ENCODE assay signal across 2 cellular contexts in the genomic region with DNA sequence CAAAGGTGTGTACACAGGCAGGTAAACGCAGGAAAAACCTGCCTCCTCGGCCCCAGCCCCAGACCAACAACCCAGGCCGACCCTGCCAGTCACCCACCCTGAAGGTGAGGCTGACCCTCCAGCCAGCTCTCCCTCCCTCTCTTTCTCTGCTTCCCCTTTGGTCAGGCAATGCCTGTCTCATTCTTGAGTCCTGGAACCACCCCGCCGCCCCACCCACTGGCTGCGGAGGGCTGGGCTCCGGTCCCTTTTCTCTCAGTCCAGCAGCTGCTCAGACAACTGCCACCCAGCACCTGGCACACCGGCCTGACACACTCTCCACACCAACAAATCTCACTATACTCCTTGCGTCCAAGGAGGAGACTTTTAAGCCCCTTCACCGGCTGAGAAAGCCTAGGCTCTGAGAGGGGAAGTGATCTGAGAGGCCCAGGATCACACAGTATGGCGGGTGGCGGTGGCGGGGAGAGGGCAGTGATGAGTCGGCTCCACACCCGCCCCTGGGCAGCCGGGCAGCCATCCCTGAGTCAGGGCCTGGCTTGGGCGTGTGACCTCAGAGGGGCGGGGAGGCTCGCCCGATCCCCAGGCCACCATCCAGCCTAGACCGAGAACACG.
TF ChIP-seq lines count a peak whose summit lies in the region.

No MANE protein-coding gene starts in this region.

TF ChIP-seq in GM23338, 12 proteins besides CTCF, POLR2A, EP300 and RAD21:
- TF ChIP-seq, protein P1, sequence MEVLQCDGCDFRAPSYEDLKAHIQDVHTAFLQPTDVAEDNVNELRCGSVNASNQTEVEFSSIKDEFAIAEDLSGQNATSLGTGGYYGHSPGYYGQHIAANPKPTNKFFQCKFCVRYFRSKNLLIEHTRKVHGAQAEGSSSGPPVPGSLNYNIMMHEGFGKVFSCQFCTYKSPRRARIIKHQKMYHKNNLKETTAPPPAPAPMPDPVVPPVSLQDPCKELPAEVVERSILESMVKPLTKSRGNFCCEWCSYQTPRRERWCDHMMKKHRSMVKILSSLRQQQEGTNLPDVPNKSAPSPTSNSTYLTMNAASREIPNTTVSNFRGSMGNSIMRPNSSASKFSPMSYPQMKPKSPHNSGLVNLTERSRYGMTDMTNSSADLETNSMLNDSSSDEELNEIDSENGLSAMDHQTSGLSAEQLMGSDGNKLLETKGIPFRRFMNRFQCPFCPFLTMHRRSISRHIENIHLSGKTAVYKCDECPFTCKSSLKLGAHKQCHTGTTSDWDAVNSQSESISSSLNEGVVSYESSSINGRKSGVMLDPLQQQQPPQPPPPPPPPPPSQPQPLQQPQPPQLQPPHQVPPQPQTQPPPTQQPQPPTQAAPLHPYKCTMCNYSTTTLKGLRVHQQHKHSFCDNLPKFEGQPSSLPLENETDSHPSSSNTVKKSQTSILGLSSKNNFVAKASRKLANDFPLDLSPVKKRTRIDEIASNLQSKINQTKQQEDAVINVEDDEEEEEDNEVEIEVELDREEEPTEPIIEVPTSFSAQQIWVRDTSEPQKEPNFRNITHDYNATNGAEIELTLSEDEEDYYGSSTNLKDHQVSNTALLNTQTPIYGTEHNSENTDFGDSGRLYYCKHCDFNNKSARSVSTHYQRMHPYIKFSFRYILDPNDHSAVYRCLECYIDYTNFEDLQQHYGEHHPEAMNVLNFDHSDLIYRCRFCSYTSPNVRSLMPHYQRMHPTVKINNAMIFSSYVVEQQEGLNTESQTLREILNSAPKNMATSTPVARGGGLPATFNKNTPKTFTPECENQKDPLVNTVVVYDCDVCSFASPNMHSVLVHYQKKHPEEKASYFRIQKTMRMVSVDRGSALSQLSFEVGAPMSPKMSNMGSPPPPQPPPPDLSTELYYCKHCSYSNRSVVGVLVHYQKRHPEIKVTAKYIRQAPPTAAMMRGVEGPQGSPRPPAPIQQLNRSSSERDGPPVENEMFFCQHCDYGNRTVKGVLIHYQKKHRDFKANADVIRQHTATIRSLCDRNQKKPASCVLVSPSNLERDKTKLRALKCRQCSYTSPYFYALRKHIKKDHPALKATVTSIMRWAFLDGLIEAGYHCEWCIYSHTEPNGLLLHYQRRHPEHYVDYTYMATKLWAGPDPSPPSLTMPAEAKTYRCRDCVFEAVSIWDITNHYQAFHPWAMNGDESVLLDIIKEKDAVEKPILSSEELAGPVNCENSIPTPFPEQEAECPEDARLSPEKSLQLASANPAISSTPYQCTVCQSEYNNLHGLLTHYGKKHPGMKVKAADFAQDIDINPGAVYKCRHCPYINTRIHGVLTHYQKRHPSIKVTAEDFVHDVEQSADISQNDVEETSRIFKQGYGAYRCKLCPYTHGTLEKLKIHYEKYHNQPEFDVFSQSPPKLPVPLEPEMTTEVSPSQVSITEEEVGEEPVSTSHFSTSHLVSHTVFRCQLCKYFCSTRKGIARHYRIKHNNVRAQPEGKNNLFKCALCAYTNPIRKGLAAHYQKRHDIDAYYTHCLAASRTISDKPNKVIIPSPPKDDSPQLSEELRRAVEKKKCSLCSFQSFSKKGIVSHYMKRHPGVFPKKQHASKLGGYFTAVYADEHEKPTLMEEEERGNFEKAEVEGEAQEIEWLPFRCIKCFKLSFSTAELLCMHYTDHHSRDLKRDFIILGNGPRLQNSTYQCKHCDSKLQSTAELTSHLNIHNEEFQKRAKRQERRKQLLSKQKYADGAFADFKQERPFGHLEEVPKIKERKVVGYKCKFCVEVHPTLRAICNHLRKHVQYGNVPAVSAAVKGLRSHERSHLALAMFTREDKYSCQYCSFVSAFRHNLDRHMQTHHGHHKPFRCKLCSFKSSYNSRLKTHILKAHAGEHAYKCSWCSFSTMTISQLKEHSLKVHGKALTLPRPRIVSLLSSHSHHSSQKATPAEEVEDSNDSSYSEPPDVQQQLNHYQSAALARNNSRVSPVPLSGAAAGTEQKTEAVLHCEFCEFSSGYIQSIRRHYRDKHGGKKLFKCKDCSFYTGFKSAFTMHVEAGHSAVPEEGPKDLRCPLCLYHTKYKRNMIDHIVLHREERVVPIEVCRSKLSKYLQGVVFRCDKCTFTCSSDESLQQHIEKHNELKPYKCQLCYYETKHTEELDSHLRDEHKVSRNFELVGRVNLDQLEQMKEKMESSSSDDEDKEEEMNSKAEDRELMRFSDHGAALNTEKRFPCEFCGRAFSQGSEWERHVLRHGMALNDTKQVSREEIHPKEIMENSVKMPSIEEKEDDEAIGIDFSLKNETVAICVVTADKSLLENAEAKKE (CRISPR knock-in tag; IDR thresholded peaks at IDR 0.05) = no peak
- TF ChIP-seq POLR2AphosphoS5 (IDR thresholded peaks at IDR 0.05; ENCODE audit: low read depth) = peak; percentile 54

TF ChIP-seq in H1, 55 proteins besides CTCF, POLR2A, EP300 and RAD21:
- peak; percentile 28; the same call in 1 of the 2 replicates for TF ChIP-seq TBP (IDR thresholded peaks at IDR 0.05; ENCODE audit: low read depth, low read length)
- no peak for TF ChIP-seq BRCA1 (IDR thresholded peaks at IDR 0.05; ENCODE audit: low read depth, low read length)
- TF ChIP-seq, protein P2, sequence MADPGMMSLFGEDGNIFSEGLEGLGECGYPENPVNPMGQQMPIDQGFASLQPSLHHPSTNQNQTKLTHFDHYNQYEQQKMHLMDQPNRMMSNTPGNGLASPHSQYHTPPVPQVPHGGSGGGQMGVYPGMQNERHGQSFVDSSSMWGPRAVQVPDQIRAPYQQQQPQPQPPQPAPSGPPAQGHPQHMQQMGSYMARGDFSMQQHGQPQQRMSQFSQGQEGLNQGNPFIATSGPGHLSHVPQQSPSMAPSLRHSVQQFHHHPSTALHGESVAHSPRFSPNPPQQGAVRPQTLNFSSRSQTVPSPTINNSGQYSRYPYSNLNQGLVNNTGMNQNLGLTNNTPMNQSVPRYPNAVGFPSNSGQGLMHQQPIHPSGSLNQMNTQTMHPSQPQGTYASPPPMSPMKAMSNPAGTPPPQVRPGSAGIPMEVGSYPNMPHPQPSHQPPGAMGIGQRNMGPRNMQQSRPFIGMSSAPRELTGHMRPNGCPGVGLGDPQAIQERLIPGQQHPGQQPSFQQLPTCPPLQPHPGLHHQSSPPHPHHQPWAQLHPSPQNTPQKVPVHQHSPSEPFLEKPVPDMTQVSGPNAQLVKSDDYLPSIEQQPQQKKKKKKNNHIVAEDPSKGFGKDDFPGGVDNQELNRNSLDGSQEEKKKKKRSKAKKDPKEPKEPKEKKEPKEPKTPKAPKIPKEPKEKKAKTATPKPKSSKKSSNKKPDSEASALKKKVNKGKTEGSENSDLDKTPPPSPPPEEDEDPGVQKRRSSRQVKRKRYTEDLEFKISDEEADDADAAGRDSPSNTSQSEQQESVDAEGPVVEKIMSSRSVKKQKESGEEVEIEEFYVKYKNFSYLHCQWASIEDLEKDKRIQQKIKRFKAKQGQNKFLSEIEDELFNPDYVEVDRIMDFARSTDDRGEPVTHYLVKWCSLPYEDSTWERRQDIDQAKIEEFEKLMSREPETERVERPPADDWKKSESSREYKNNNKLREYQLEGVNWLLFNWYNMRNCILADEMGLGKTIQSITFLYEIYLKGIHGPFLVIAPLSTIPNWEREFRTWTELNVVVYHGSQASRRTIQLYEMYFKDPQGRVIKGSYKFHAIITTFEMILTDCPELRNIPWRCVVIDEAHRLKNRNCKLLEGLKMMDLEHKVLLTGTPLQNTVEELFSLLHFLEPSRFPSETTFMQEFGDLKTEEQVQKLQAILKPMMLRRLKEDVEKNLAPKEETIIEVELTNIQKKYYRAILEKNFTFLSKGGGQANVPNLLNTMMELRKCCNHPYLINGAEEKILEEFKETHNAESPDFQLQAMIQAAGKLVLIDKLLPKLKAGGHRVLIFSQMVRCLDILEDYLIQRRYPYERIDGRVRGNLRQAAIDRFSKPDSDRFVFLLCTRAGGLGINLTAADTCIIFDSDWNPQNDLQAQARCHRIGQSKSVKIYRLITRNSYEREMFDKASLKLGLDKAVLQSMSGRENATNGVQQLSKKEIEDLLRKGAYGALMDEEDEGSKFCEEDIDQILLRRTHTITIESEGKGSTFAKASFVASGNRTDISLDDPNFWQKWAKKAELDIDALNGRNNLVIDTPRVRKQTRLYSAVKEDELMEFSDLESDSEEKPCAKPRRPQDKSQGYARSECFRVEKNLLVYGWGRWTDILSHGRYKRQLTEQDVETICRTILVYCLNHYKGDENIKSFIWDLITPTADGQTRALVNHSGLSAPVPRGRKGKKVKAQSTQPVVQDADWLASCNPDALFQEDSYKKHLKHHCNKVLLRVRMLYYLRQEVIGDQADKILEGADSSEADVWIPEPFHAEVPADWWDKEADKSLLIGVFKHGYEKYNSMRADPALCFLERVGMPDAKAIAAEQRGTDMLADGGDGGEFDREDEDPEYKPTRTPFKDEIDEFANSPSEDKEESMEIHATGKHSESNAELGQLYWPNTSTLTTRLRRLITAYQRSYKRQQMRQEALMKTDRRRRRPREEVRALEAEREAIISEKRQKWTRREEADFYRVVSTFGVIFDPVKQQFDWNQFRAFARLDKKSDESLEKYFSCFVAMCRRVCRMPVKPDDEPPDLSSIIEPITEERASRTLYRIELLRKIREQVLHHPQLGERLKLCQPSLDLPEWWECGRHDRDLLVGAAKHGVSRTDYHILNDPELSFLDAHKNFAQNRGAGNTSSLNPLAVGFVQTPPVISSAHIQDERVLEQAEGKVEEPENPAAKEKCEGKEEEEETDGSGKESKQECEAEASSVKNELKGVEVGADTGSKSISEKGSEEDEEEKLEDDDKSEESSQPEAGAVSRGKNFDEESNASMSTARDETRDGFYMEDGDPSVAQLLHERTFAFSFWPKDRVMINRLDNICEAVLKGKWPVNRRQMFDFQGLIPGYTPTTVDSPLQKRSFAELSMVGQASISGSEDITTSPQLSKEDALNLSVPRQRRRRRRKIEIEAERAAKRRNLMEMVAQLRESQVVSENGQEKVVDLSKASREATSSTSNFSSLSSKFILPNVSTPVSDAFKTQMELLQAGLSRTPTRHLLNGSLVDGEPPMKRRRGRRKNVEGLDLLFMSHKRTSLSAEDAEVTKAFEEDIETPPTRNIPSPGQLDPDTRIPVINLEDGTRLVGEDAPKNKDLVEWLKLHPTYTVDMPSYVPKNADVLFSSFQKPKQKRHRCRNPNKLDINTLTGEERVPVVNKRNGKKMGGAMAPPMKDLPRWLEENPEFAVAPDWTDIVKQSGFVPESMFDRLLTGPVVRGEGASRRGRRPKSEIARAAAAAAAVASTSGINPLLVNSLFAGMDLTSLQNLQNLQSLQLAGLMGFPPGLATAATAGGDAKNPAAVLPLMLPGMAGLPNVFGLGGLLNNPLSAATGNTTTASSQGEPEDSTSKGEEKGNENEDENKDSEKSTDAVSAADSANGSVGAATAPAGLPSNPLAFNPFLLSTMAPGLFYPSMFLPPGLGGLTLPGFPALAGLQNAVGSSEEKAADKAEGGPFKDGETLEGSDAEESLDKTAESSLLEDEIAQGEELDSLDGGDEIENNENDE (IDR thresholded peaks at IDR 0.05; ENCODE audit: insufficient replicate concordance, low read length) = no peak
- no peak for TF ChIP-seq GABPA (IDR thresholded peaks at IDR 0.05; ENCODE audit: borderline replicate concordance, insufficient read depth, low read length)
- peak; percentile 13; the same call in 1 of the 2 replicates for TF ChIP-seq TAF1 (IDR thresholded peaks at IDR 0.05; ENCODE audit: low read depth, low read length)
- TF ChIP-seq HDAC2 (IDR thresholded peaks at IDR 0.05; ENCODE audit: borderline replicate concordance in 1 of 2, low read depth in 2 of 2, low read length in 2 of 2) = no peak; a peak in 1 of 4 replicates
- no peak for TF ChIP-seq SP1 (IDR thresholded peaks at IDR 0.05; ENCODE audit: low read depth, low read length)
- no peak for TF ChIP-seq TAF7 (optimal IDR thresholded peaks at IDR 0.05; ENCODE audit: borderline replicate concordance, low read depth, low read length)
- no peak for TF ChIP-seq SIX5 (IDR thresholded peaks at IDR 0.05; ENCODE audit: low read depth, low read length)
- no peak for TF ChIP-seq CEBPB (IDR thresholded peaks at IDR 0.05; ENCODE audit: low read depth, low read length)
- TF ChIP-seq EGR1 (IDR thresholded peaks at IDR 0.05; ENCODE audit: borderline replicate concordance, low read depth, low read length) = no peak
- no peak for TF ChIP-seq RNF2 (IDR thresholded peaks at IDR 0.05; ENCODE audit: borderline replicate concordance, low read depth, low read length, missing control alignments, poor library complexity, severe bottlenecking)
- TF ChIP-seq, protein P3, sequence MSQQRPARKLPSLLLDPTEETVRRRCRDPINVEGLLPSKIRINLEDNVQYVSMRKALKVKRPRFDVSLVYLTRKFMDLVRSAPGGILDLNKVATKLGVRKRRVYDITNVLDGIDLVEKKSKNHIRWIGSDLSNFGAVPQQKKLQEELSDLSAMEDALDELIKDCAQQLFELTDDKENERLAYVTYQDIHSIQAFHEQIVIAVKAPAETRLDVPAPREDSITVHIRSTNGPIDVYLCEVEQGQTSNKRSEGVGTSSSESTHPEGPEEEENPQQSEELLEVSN (IDR thresholded peaks at IDR 0.05) = no peak
- no peak for TF ChIP-seq EZH2 (IDR thresholded peaks at IDR 0.05; ENCODE audit: low read depth, low read length, severe bottlenecking)
- TF ChIP-seq CTBP2 (IDR thresholded peaks at IDR 0.05; ENCODE audit: borderline replicate concordance, insufficient read depth, insufficient read length, low read length) = no peak
- peak; percentile 42 for TF ChIP-seq SAP30 (IDR thresholded peaks at IDR 0.05; ENCODE audit: insufficient read depth, insufficient replicate concordance, low read length)
- no peak for TF ChIP-seq FOSL1 (IDR thresholded peaks at IDR 0.05; ENCODE audit: insufficient read depth, low read depth, low read length)
- TF ChIP-seq JUN (IDR thresholded peaks at IDR 0.05; ENCODE audit: low read depth, low read length) = no peak
- TF ChIP-seq POLR2AphosphoS5 (IDR thresholded peaks at IDR 0.05; ENCODE audit: low read depth, low read length) = no peak; the same call in 1 of the 2 replicates
- peak in 1 of 2 experiments; percentile 69; a peak in 2 of 4 replicates for TF ChIP-seq SIN3A (conservative IDR thresholded peaks at IDR 0.05 in 1 of 2, IDR thresholded peaks at IDR 0.05 in 1 of 2; ENCODE audit: low read depth in 1 of 2, low read length in 2 of 2)
- no peak for TF ChIP-seq CHD1 (IDR thresholded peaks at IDR 0.05; ENCODE audit: low read depth, low read length)
